Comparison of ENCODE assay signal across 2 cellular contexts in genomic region chr1:42511581-42512155, GRCh38.
TF ChIP-seq lines count a peak whose summit lies in the region.

No MANE protein-coding gene starts in this region.

TF ChIP-seq in WTC11, 78 proteins besides CTCF, POLR2A, EP300 and RAD21:
- TF ChIP-seq MAX (CRISPR knock-in tag; IDR thresholded peaks at IDR 0.05): peak; percentile 29; the same call in 1 of the 2 replicates

TF ChIP-seq in HepG2, 621 proteins besides CTCF, POLR2A, EP300 and RAD21:
- TF ChIP-seq STAG1 (CRISPR knock-in tag; IDR thresholded peaks at IDR 0.05): peak; percentile 73
- TF ChIP-seq ZNF761 (CRISPR knock-in tag; conservative IDR thresholded peaks at IDR 0.05): peak; percentile 93
- TF ChIP-seq SMC3 (IDR thresholded peaks at IDR 0.05; ENCODE audit: low read length): peak; percentile 34; the same call in 1 of the 2 replicates
